In the genomic region with DNA sequence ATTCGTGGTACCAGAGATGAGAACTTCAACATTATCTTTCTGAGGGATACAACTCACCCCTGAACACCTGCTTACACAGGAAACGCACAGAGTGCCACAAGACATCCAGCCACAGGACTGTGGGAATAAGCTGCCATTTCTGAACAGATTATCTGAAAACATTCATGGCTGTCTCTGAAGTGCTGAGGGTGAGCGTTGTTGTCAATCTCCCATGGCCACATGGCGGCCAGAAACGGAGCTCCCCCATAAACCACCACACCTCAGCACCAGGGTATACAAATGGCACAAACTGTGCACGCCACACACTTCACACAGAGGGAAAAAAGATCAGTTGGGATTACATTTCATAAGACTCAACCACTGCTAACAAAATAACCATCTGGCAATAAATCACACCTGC, we compare ENCODE assay signal across 1 cellular context.
TF ChIP-seq lines count a peak whose summit lies in the region.

No MANE protein-coding gene starts in this region.

TF ChIP-seq in WTC11, 78 proteins besides CTCF, POLR2A, EP300 and RAD21 (continued from another document):
- TF ChIP-seq, protein P1, sequence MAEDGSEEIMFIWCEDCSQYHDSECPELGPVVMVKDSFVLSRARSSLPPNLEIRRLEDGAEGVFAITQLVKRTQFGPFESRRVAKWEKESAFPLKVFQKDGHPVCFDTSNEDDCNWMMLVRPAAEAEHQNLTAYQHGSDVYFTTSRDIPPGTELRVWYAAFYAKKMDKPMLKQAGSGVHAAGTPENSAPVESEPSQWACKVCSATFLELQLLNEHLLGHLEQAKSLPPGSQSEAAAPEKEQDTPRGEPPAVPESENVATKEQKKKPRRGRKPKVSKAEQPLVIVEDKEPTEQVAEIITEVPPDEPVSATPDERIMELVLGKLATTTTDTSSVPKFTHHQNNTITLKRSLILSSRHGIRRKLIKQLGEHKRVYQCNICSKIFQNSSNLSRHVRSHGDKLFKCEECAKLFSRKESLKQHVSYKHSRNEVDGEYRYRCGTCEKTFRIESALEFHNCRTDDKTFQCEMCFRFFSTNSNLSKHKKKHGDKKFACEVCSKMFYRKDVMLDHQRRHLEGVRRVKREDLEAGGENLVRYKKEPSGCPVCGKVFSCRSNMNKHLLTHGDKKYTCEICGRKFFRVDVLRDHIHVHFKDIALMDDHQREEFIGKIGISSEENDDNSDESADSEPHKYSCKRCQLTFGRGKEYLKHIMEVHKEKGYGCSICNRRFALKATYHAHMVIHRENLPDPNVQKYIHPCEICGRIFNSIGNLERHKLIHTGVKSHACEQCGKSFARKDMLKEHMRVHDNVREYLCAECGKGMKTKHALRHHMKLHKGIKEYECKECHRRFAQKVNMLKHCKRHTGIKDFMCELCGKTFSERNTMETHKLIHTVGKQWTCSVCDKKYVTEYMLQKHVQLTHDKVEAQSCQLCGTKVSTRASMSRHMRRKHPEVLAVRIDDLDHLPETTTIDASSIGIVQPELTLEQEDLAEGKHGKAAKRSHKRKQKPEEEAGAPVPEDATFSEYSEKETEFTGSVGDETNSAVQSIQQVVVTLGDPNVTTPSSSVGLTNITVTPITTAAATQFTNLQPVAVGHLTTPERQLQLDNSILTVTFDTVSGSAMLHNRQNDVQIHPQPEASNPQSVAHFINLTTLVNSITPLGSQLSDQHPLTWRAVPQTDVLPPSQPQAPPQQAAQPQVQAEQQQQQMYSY (CRISPR knock-in tag; IDR thresholded peaks at IDR 0.05), result no peak
- TF ChIP-seq, protein P2, sequence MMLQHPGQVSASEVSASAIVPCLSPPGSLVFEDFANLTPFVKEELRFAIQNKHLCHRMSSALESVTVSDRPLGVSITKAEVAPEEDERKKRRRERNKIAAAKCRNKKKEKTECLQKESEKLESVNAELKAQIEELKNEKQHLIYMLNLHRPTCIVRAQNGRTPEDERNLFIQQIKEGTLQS (CRISPR knock-in tag; conservative IDR thresholded peaks at IDR 0.05), result no peak
